In the genomic region with DNA sequence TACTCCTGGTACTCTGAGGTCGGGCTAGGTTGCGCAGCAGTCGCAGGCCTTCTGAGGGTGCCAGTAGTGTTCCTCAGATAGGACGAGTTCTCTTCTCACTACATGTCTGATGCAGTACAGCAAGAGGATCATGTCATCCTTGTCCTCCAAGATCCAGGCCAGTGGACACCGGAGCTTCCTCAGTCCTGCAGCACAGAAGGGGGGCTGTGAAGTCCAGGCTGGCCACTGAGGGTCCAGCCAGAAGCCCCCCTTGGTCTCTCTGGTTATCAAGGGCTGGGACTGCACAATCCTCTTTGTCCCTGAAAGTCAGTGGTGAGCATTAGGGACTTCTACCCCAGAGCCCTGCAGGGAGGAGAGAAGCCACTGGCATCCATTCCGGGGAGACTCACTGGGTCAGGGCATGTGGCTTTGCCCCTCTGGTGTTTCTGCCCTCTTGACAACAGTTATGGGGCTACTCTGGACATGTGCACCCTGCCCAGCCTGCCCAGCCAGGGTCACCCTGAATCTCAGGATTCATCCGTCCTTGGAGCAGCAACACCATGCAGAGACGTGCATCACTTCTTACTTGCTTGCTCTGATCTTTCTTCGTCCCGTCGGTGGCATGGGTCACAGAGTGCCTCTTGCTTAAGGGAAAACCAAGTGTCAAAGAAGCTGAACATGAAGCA, we compare ENCODE assay signal across 24 cellular contexts.
A peak's percentile ranks its signal among the peaks of the same experiment; 100 is the strongest.
DNase-seq lines count a peak whose midpoint lies in the region; ATAC-seq, FAIRE-seq and TF ChIP-seq lines count a peak whose summit lies in the region.
"Had no signal": no experiment of that assay in that cellular context is flagged by ENCODE, and none has a peak within 500 bp of the region (broad histone marks: within the 10 kb centered on the region; RNA-seq: fewer than 3 reads in every experiment).

No MANE protein-coding gene starts in this region.

- no peak for TF ChIP-seq EP300 in stomach (IDR thresholded peaks at IDR 0.05)

- peaks cover 0 to 8% (median 0%) of the 10 kb centered on the region in 3 donors for H3K27me3 ChIP-seq in stomach
- H3K27me3 ChIP-seq: esophagus muscularis mucosa, neutrophil had no signal

- TF ChIP-seq POLR2A in stomach (IDR thresholded peaks at IDR 0.05) (no peak), erythroblast (IDR thresholded peaks at IDR 0.05; ENCODE audit: low read length) (no peak)

- TF ChIP-seq CTCF in stomach (IDR thresholded peaks at IDR 0.05): no peak
- no peak for TF ChIP-seq CTCF in kidney (IDR thresholded peaks at IDR 0.05; ENCODE audit: borderline replicate concordance, extremely low read depth, insufficient read depth)

- H3K27ac ChIP-seq in stomach: no peak overlapping the region
- H3K27ac ChIP-seq in kidney (ENCODE audit: low read depth in 2 of 2, low read length in 2 of 2): no peak overlapping the region
- H3K27ac ChIP-seq: HL-60, neutrophil, SK-N-MC had no signal

- H3K9me3 ChIP-seq in stomach (no peaks in the 10 kb centered on the region), kidney (ENCODE audit: control insufficient read depth in 1 of 2, low read length in 2 of 2) (no peaks in the 10 kb centered on the region)
- H3K9me3 ChIP-seq: esophagus muscularis mucosa, neutrophil had no signal

- FAIRE-seq in kidney (lab: Jason Lieb, UNC): no peak
- FAIRE-seq: frontal cortex, H54 had no signal

- WGBS in stomach, 5 donors: 87 to 94% (median 88%) methylated on average over 10 to 11 of the region's 11 CpGs

- no peaks in the 10 kb centered on the region for H3K4me1 ChIP-seq in stomach
- peaks cover 3 to 9% of the 10 kb centered on the region in 2 donors for H3K4me1 ChIP-seq in kidney (ENCODE audit: control insufficient read depth in 1 of 2, insufficient read depth in 1 of 2, low read depth in 1 of 2, low read length in 2 of 2)

- H3K9ac ChIP-seq in kidney (ENCODE audit: low read length in 2 of 2): no peak overlapping the region

- intact Hi-C loops in stomach (cut with DNase I; ENCODE audit: low total_unique reads): no loop called here
- intact Hi-C loops in kidney (cut with DNase I): no loop called here

- H3K4me3 ChIP-seq in stomach (no peak overlapping the region), kidney (ENCODE audit: low read length in 2 of 2) (no peak overlapping the region)
- H3K4me3 ChIP-seq: esophagus muscularis mucosa, SK-N-MC had no signal

- H3K36me3 ChIP-seq in stomach (no peaks in the 10 kb centered on the region), kidney (ENCODE audit: control insufficient read depth in 1 of 2, insufficient read depth in 2 of 2, low read length in 2 of 2) (no peaks in the 10 kb centered on the region)
- H3K36me3 ChIP-seq: esophagus muscularis mucosa, neutrophil had no signal

- peak; percentile 18 for DNase-seq in activated CD4-positive, CD25-positive, alpha-beta regulatory T cell treated with anti-CD3 and anti-CD28 coated beads, Interleukin-2, amount 50 U/mL, for 72 hours
- peak; percentile 40 for DNase-seq in activated CD8-positive, alpha-beta memory T cell treated with anti-CD3 and anti-CD28 coated beads, Interleukin-2, amount 50 U/mL, for 48 hours
- DNase-seq in left lobe of liver (ENCODE audit: low spot score): peak; percentile 41
- peak; percentile 18 for DNase-seq in stomach
- DNase-seq in kidney: no peak
- DNase-seq in hippocampal formation (lab: John Stamatoyannopoulos, UW): no peak
- DNase-seq in erythroblast (lab: John Stamatoyannopoulos, UW): no peak
- DNase-seq: 8988T; activated gamma-delta T cell treated with Interleukin-2 at 50 U/mL for 16 hours; activated naive CD8-positive, alpha-beta T cell treated with anti-CD3 and anti-CD28 coated beads, Interleukin-2, amount 50 U/mL, for 24 hours; CD4-positive, alpha-beta T cell; effector memory CD8-positive, alpha-beta T cell; Kasumi-1; NCI-H1930; NCI-H526 treated with DMSO at 0.1 percent for 48 hours; stimulated activated CD4-positive, alpha-beta T cell treated with anti-CD3 and anti-CD28 coated beads, Interleukin-4, amount 100 ng/mL, for 1 hour; stimulated activated naive CD4-positive, alpha-beta T cell had no signal

- no peak for ATAC-seq in activated CD4-positive, CD25-positive, alpha-beta regulatory T cell treated with anti-CD3 and anti-CD28 coated beads, Interleukin-2, amount 50 U/mL, for 24 hours
- ATAC-seq in left lobe of liver: no peak
- ATAC-seq: activated naive CD8-positive, alpha-beta T cell treated with anti-CD3 and anti-CD28 coated beads, Interleukin-2, amount 50 U/mL, for 24 hours; effector memory CD8-positive, alpha-beta T cell had no signal

Comparison
In these comparisons a context has a peak if more than half of its experiments do, and no peak if none do; other contexts are left out.
1. DNase-seq: peak in activated CD4-positive, CD25-positive, alpha-beta regulatory T cell treated with anti-CD3 and anti-CD28 coated beads, Interleukin-2, amount 50 U/mL, for 72 hours (single experiment), activated CD8-positive, alpha-beta memory T cell treated with anti-CD3 and anti-CD28 coated beads, Interleukin-2, amount 50 U/mL, for 48 hours (single experiment), left lobe of liver (single experiment) and stomach (single experiment); none in kidney (single experiment), hippocampal formation (0 of 2) and erythroblast (0 of 2).